34 cellular contexts compared by ENCODE assay signal in genomic region chr21:41819856-41820281, GRCh38. TPM values are rescaled to one million over a fixed set of nuclear protein-coding genes. Genes with fewer than 3 reads are reported as not detected.
"Had no signal": no experiment of that assay in that cellular context is flagged by ENCODE, and none has a peak within 500 bp of the region (broad histone marks: within the 10 kb centered on the region; RNA-seq: fewer than 3 reads in every experiment).

No MANE protein-coding gene starts in this region.

- ATAC-seq: activated CD4-positive, alpha-beta T cell treated with anti-CD3 and anti-CD28 coated beads for 36 hours; activated CD8-positive, alpha-beta memory T cell treated with anti-CD3 and anti-CD28 coated beads, Interleukin-2, amount 10 ng/mL, durations not matched to agents 7 days and 5 days; activated CD8-positive, alpha-beta T cell treated with anti-CD3 and anti-CD28 coated beads, Interleukin-2, amount 10 ng/mL, durations not matched to agents 7 days and 5 days; activated naive CD8-positive, alpha-beta T cell treated with anti-CD3 and anti-CD28 coated beads, Interleukin-2, amount 50 U/mL, for 24 hours; esophagus mucosa had no signal

- H3K4me3 Mint-ChIP-seq: activated CD4-positive, alpha-beta memory T cell treated with anti-CD3 and anti-CD28 coated beads for 36 hours; activated CD4-positive, alpha-beta T cell treated with anti-CD3 and anti-CD28 coated beads for 36 hours; activated CD4-positive, alpha-beta T cell treated with anti-CD3 and anti-CD28 coated beads, Interleukin-2, amount 10 ng/mL, durations not matched to agents 24 days and 14 days; activated CD8-positive, alpha-beta memory T cell treated with anti-CD3 and anti-CD28 coated beads, Interleukin-2, amount 10 ng/mL, durations not matched to agents 7 days and 5 days; activated CD8-positive, alpha-beta T cell treated with anti-CD3 and anti-CD28 coated beads, Interleukin-2, amount 10 ng/mL, durations not matched to agents 7 days and 5 days; activated naive CD4-positive, alpha-beta T cell treated with anti-CD3 and anti-CD28 coated beads for 36 hours; activated naive CD4-positive, alpha-beta T cell treated with anti-CD3 and anti-CD28 coated beads, Interleukin-2, amount 50 U/mL, for 24 hours; activated naive CD8-positive, alpha-beta T cell treated with anti-CD3 and anti-CD28 coated beads for 36 hours; activated naive CD8-positive, alpha-beta T cell treated with anti-CD3 and anti-CD28 coated beads, Interleukin-2, amount 50 U/mL, for 24 hours; activated T-helper 1 cell treated with anti-CD3 and anti-CD28 coated beads, Interleukin-12 subunit alpha, Interleukin-12 subunit beta, Interleukin-2, Interleukin-4 antibody, amounts not matched to agents 30 ng/mL and 10 ng/mL and 1 ng/mL, durations not matched to agents 14 hours and 24 hours and 36 hours; brain; central memory CD8-positive, alpha-beta T cell; dendritic cell treated with granulocyte-macrophage colony-stimulating factor and Interleukin-4, amounts not matched to agents 40 ng/mL and 50 ng/mL, for 4 days; endodermal cell had no signal

- H3K4me1 Mint-ChIP-seq: central memory CD8-positive, alpha-beta T cell; endodermal cell had no signal

- H3K27ac ChIP-seq: adrenal gland, ascending aorta, breast epithelium, cardiac muscle cell, coronary artery, dorsolateral prefrontal cortex had no signal

- H3K27ac Mint-ChIP-seq: activated CD4-positive, alpha-beta memory T cell treated with anti-CD3 and anti-CD28 coated beads for 36 hours; activated CD4-positive, alpha-beta T cell treated with anti-CD3 and anti-CD28 coated beads for 36 hours; activated CD4-positive, alpha-beta T cell treated with anti-CD3 and anti-CD28 coated beads, Interleukin-2, amount 10 ng/mL, durations not matched to agents 24 days and 14 days; activated CD8-positive, alpha-beta memory T cell treated with anti-CD3 and anti-CD28 coated beads, Interleukin-2, amount 10 ng/mL, durations not matched to agents 7 days and 5 days; activated CD8-positive, alpha-beta T cell treated with anti-CD3 and anti-CD28 coated beads, Interleukin-2, amount 10 ng/mL, durations not matched to agents 7 days and 5 days; activated naive CD4-positive, alpha-beta T cell treated with anti-CD3 and anti-CD28 coated beads for 36 hours; activated naive CD8-positive, alpha-beta T cell treated with anti-CD3 and anti-CD28 coated beads for 36 hours; activated naive CD8-positive, alpha-beta T cell treated with anti-CD3 and anti-CD28 coated beads, Interleukin-2, amount 50 U/mL, for 24 hours; activated T-helper 1 cell treated with anti-CD3 and anti-CD28 coated beads, Interleukin-12 subunit alpha, Interleukin-12 subunit beta, Interleukin-2, Interleukin-4 antibody, amounts not matched to agents 30 ng/mL and 10 ng/mL and 1 ng/mL, durations not matched to agents 14 hours and 24 hours and 36 hours; activated T-helper 2 cell treated with anti-CD3 and anti-CD28 coated beads, Interferon-gamma antibody, Interleukin-2, Interleukin-4, amounts not matched to agents 10 μg/mL and 5 μg/mL and 100 μg/mL, durations not matched to agents 14 hours and 24 hours and 36 hours; brain; dendritic cell treated with granulocyte-macrophage colony-stimulating factor and Interleukin-4, amounts not matched to agents 40 ng/mL and 50 ng/mL, for 4 days; endodermal cell had no signal

- DNase-seq: activated CD4-positive, alpha-beta memory T cell treated with anti-CD3 and anti-CD28 coated beads for 36 hours; activated CD4-positive, alpha-beta T cell treated with anti-CD3 and anti-CD28 coated beads for 36 hours; activated CD4-positive, alpha-beta T cell treated with anti-CD3 and anti-CD28 coated beads, Interleukin-2, amount 10 ng/mL, durations not matched to agents 24 days and 14 days; activated CD4-positive, CD25-positive, alpha-beta regulatory T cell; activated CD4-positive, CD25-positive, alpha-beta regulatory T cell treated with anti-CD3 and anti-CD28 coated beads, Interleukin-2, amount 50 U/mL, for 72 hours; activated CD8-positive, alpha-beta memory T cell treated with anti-CD3 and anti-CD28 coated beads, Interleukin-2, amount 10 ng/mL, durations not matched to agents 7 days and 5 days; activated CD8-positive, alpha-beta memory T cell treated with anti-CD3 and anti-CD28 coated beads, Interleukin-2, amount 50 U/mL, for 4 hours; activated CD8-positive, alpha-beta T cell treated with anti-CD3 and anti-CD28 coated beads, Interleukin-2, amount 10 ng/mL, durations not matched to agents 7 days and 5 days; activated effector memory CD4-positive, alpha-beta T cell treated with anti-CD3 and anti-CD28 coated beads, Interleukin-2, amount 50 U/mL, for 16 hours; activated naive CD4-positive, alpha-beta T cell treated with anti-CD3 and anti-CD28 coated beads for 36 hours; activated naive CD8-positive, alpha-beta T cell treated with anti-CD3 and anti-CD28 coated beads for 36 hours; activated naive CD8-positive, alpha-beta T cell treated with anti-CD3 and anti-CD28 coated beads, Interleukin-2, amount 50 U/mL, for 24 hours; activated T-cell treated with anti-CD3 and anti-CD28 coated beads, Interleukin-2, amount 50 U/mL, for 1 hour; activated T-cell treated with anti-CD3 and anti-CD28 coated beads, Interleukin-2, amount 50 U/mL, for 48 hours; adrenal gland; amygdala; effector memory CD4-positive, alpha-beta T cell; endodermal cell; foreskin fibroblast; T-helper 2 cell had no signal

- H3K27me3 Mint-ChIP-seq: activated CD4-positive, alpha-beta memory T cell treated with anti-CD3 and anti-CD28 coated beads for 36 hours; activated CD4-positive, alpha-beta T cell treated with anti-CD3 and anti-CD28 coated beads for 36 hours; activated CD4-positive, alpha-beta T cell treated with anti-CD3 and anti-CD28 coated beads, Interleukin-2, amount 10 ng/mL, durations not matched to agents 24 days and 14 days; activated CD8-positive, alpha-beta memory T cell treated with anti-CD3 and anti-CD28 coated beads, Interleukin-2, amount 10 ng/mL, durations not matched to agents 7 days and 5 days; activated naive CD4-positive, alpha-beta T cell treated with anti-CD3 and anti-CD28 coated beads, Interleukin-2, amount 50 U/mL, for 24 hours; activated naive CD8-positive, alpha-beta T cell treated with anti-CD3 and anti-CD28 coated beads for 36 hours; activated naive CD8-positive, alpha-beta T cell treated with anti-CD3 and anti-CD28 coated beads, Interleukin-2, amount 50 U/mL, for 24 hours; brain; central memory CD8-positive, alpha-beta T cell; dendritic cell treated with granulocyte-macrophage colony-stimulating factor and Interleukin-4, amounts not matched to agents 40 ng/mL and 50 ng/mL, for 4 days had no signal

- H3K9me3 ChIP-seq: adrenal gland, ascending aorta, breast epithelium had no signal

- H3K27me3 ChIP-seq: adrenal gland, ascending aorta, breast epithelium, cardiac muscle cell, dorsolateral prefrontal cortex had no signal

- H3K9me3 Mint-ChIP-seq: activated CD4-positive, alpha-beta memory T cell treated with anti-CD3 and anti-CD28 coated beads for 36 hours; activated CD4-positive, alpha-beta T cell treated with anti-CD3 and anti-CD28 coated beads, Interleukin-2, amount 10 ng/mL, durations not matched to agents 24 days and 14 days; activated naive CD4-positive, alpha-beta T cell treated with anti-CD3 and anti-CD28 coated beads for 36 hours; activated naive CD4-positive, alpha-beta T cell treated with anti-CD3 and anti-CD28 coated beads, Interleukin-2, amount 50 U/mL, for 24 hours; activated naive CD8-positive, alpha-beta T cell treated with anti-CD3 and anti-CD28 coated beads for 36 hours; activated naive CD8-positive, alpha-beta T cell treated with anti-CD3 and anti-CD28 coated beads, Interleukin-2, amount 50 U/mL, for 24 hours; activated T-helper 1 cell treated with anti-CD3 and anti-CD28 coated beads, Interleukin-12 subunit alpha, Interleukin-12 subunit beta, Interleukin-2, Interleukin-4 antibody, amounts not matched to agents 30 ng/mL and 10 ng/mL and 1 ng/mL, durations not matched to agents 14 hours and 24 hours and 36 hours; activated T-helper 2 cell treated with anti-CD3 and anti-CD28 coated beads, Interferon-gamma antibody, Interleukin-2, Interleukin-4, amounts not matched to agents 10 μg/mL and 5 μg/mL and 100 μg/mL, durations not matched to agents 14 hours and 24 hours and 36 hours; brain; central memory CD8-positive, alpha-beta T cell; dendritic cell treated with granulocyte-macrophage colony-stimulating factor and Interleukin-4, amounts not matched to agents 40 ng/mL and 50 ng/mL, for 4 days; endodermal cell had no signal

- H3K4me3 ChIP-seq: adrenal gland, ascending aorta, breast epithelium, cardiac muscle cell, coronary artery, dorsolateral prefrontal cortex had no signal

- H3K36me3 Mint-ChIP-seq: activated CD8-positive, alpha-beta memory T cell treated with anti-CD3 and anti-CD28 coated beads, Interleukin-2, amount 10 ng/mL, durations not matched to agents 7 days and 5 days; activated naive CD4-positive, alpha-beta T cell treated with anti-CD3 and anti-CD28 coated beads, Interleukin-2, amount 50 U/mL, for 24 hours had no signal

- H3K4me1 ChIP-seq: breast epithelium had no signal

- H3K36me3 ChIP-seq: breast epithelium, cardiac muscle cell had no signal

RNA-seq across cellular contexts. Expression of gene RIPK4, which starts 53.0 kb away (rescaled TPM):
- total RNA-seq: activated CD4-positive, alpha-beta T cell treated with anti-CD3 and anti-CD28 coated beads, Interleukin-2, amount 10 ng/mL, durations not matched to agents 24 days and 14 days; activated CD8-positive, alpha-beta memory T cell treated with anti-CD3 and anti-CD28 coated beads, Interleukin-2, amount 10 ng/mL, durations not matched to agents 7 days and 5 days; activated CD8-positive, alpha-beta T cell treated with anti-CD3 and anti-CD28 coated beads, Interleukin-2, amount 10 ng/mL, durations not matched to agents 7 days and 5 days; activated T-helper 1 cell treated with anti-CD3 and anti-CD28 coated beads, Interleukin-12 subunit alpha, Interleukin-12 subunit beta, Interleukin-2, Interleukin-4 antibody, amounts not matched to agents 30 ng/mL and 10 ng/mL and 1 ng/mL, durations not matched to agents 14 hours and 24 hours and 36 hours; activated T-helper 2 cell treated with anti-CD3 and anti-CD28 coated beads, Interferon-gamma antibody, Interleukin-2, Interleukin-4, amounts not matched to agents 10 μg/mL and 5 μg/mL and 100 μg/mL, durations not matched to agents 14 hours and 24 hours and 36 hours; frontal cortex; T-helper 1 cell treated with Interleukin-12 subunit alpha and Interleukin-12 subunit beta and Interleukin-4 antibody, amounts not matched to agents 30 ng/mL and 1 ng/mL, for 36 hours had no signal
